ENCODE assay signal across 9 cellular contexts in the genomic region with DNA sequence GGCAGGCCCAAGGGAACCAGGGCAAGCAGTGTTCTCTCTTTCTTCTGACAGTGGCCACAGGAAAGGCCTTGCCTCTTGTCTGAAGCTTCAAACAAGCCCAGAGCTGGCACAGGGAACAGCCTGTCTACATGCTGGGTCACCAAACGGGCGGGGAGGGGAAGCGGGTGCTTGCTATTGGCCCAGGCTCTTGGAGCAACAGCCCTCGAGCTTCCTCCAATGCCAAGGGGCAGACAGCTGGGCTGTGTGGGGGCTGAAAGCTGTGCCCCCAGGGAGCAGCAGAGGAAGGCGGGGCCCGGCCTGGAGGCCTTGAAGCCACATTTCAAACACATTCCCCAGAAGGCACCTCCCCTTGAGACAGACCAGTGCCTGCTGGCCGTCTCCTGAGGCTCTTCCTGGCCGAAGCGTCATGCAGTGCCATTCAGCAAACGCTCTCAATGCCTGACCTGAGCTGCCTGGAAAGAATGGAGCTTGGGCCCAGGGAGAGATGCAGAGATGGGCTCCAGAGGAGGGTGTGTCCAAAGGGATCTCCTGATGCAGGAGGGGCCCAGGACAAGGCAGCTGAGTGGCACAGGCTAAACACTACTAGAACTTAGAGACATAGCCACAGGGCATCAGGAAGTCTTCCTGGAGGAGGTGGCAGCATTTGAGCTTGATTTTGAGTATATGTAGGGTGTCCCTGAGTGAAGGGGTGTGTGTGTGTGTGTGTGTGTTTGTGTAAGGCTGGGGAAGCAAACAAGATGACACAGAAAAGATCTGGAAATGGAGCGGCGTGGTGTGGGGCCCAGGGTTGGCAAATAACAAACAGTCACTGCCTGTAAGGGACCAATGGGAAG. TPM values are rescaled to one million over a fixed set of nuclear protein-coding genes. Genes with fewer than 3 reads are reported as not detected.
DNase-seq lines count a peak whose midpoint lies in the region; ATAC-seq and TF ChIP-seq lines count a peak whose summit lies in the region.
"Had no signal": no experiment of that assay in that cellular context is flagged by ENCODE, and none has a peak within 500 bp of the region (broad histone marks: within the 10 kb centered on the region; RNA-seq: fewer than 3 reads in every experiment).

No MANE protein-coding gene starts in this region.

- H3K4me3 ChIP-seq in MG63 (no peak overlapping the region), coronary artery (no peak overlapping the region), A673 (ENCODE audit: low read depth, low read length, poor library complexity, severe bottlenecking) (no peak overlapping the region)
- no peak overlapping the region for H3K4me3 ChIP-seq in naive thymus-derived CD4-positive, alpha-beta T cell (ENCODE audit: low read length)

- POLR2A ChIA-PET in naive thymus-derived CD4-positive, alpha-beta T cell (lab: Charles Lee) = no interaction called here
- POLR2A ChIA-PET in A673 (lab: Charles Lee; ENCODE audit: low non-redundant PET) = no interaction called here

- peaks cover 0 to 4% (median 0%) of the 10 kb centered on the region in 11 donors for H3K9me3 Mint-ChIP-seq in naive thymus-derived CD4-positive, alpha-beta T cell

- TF ChIP-seq CTCF in coronary artery (IDR thresholded peaks at IDR 0.05) = no peak
- TF ChIP-seq CTCF in A673 (conservative IDR thresholded peaks at IDR 0.05; ENCODE audit: low read depth, low read length) = no peak

- H3K27ac ChIP-seq in coronary artery = peak overlapping the region in 1 of 2 donors; percentile 26
- no peak overlapping the region for H3K27ac ChIP-seq in naive thymus-derived CD4-positive, alpha-beta T cell (ENCODE audit: low read depth, low read length)
- H3K27ac ChIP-seq in A673 (ENCODE audit: low read depth, low read length, poor library complexity, severe bottlenecking) = no peak overlapping the region

- no peak overlapping the region for H3K27ac Mint-ChIP-seq in naive thymus-derived CD4-positive, alpha-beta T cell

- H3K4me1 Mint-ChIP-seq in naive thymus-derived CD4-positive, alpha-beta T cell = peaks cover 0 to 18% (median 10%) of the 10 kb centered on the region in 7 donors

- no TSS peak for BruUV-seq in A673 (replicated peaks; lab: Mats Ljungman, UMichigan)

- H3K4me1 ChIP-seq in naive thymus-derived CD4-positive, alpha-beta T cell (ENCODE audit: control insufficient read depth in 2 of 2, insufficient read depth in 2 of 2, low read length in 2 of 2) = no peaks in the 10 kb centered on the region
- H3K4me1 ChIP-seq in A673 (ENCODE audit: insufficient read depth, low read length, poor library complexity, severe bottlenecking) = no peaks in the 10 kb centered on the region

- H3K36me3 ChIP-seq in MG63 (no peaks in the 10 kb centered on the region), A673 (ENCODE audit: insufficient read depth, low read length, poor library complexity, severe bottlenecking) (no peaks in the 10 kb centered on the region)
- H3K36me3 ChIP-seq in naive thymus-derived CD4-positive, alpha-beta T cell (ENCODE audit: control insufficient read depth in 2 of 3, insufficient read depth in 3 of 3, low read length in 3 of 3) = no peaks in the 10 kb centered on the region

- CTCF ChIA-PET in naive thymus-derived CD4-positive, alpha-beta T cell (lab: Charles Lee) = no interaction called here
- CTCF ChIA-PET in A673 (lab: Charles Lee) = interaction anchor here (0.6 to 0.7 kb wide), 2 partner anchors 35 to 231 kb away, joined by 3 to 4 read pairs; no protein-coding TSS in a partner anchor

- ATAC-seq in naive thymus-derived CD4-positive, alpha-beta T cell = no peak
- no peak for ATAC-seq in GM18873 (IDR thresholded peaks at IDR 0.05; ENCODE audit: low FRiP score, unreplicated experiment)
- ATAC-seq: sciatic nerve had no signal

- H3K27me3 ChIP-seq in MG63 = peaks cover 20% of the 10 kb centered on the region
- peaks cover 0 to 2% of the 10 kb centered on the region in 2 donors for H3K27me3 ChIP-seq in naive thymus-derived CD4-positive, alpha-beta T cell (ENCODE audit: control insufficient read depth in 2 of 2, insufficient read depth in 2 of 2, low read length in 2 of 2)
- H3K27me3 ChIP-seq in A673 (replicated peaks; ENCODE audit: insufficient read depth, low read depth, low read length, poor library complexity) = peaks cover 43% of the 10 kb centered on the region

- peak overlapping the region in 6 of 10 donors; percentile 10 to 72 (median 36) for H3K4me3 Mint-ChIP-seq in naive thymus-derived CD4-positive, alpha-beta T cell

- H3K27me3 Mint-ChIP-seq in naive thymus-derived CD4-positive, alpha-beta T cell = peaks cover 47 to 69% (median 63%) of the 10 kb centered on the region in 5 donors

- DNase-seq in DMS 273 treated with DMSO at 0.1 percent for 48 hours (lab: John Stamatoyannopoulos, UW) (peak; percentile 83), MG63 (peak; percentile 54), coronary artery (ENCODE audit: low spot score) (peak; percentile 88), NCI-H748 treated with DMSO at 0.1 percent for 48 hours (lab: John Stamatoyannopoulos, UW) (no peak), A673 (ENCODE audit: low spot score) (no peak)
- DNase-seq in naive thymus-derived CD4-positive, alpha-beta T cell = no peak
- DNase-seq in stimulated activated CD4-positive, alpha-beta T cell treated with anti-CD3 and anti-CD28 coated beads, Interleukin-2, amount 100 ng/mL, for 48 hours = no peak

- intact Hi-C loops in naive thymus-derived CD4-positive, alpha-beta T cell (cut with micrococcal nuclease) = no loop called here
- intact Hi-C loops in A673 (cut with micrococcal nuclease; ENCODE audit: unreplicated experiment) = no loop called here

- no peaks in the 10 kb centered on the region for H3K36me3 Mint-ChIP-seq in naive thymus-derived CD4-positive, alpha-beta T cell

- no peaks in the 10 kb centered on the region for H3K9me3 ChIP-seq in MG63
- H3K9me3 ChIP-seq in naive thymus-derived CD4-positive, alpha-beta T cell (ENCODE audit: control insufficient read depth in 2 of 3, low read length in 3 of 3) = no peaks in the 10 kb centered on the region
- no peaks in the 10 kb centered on the region for H3K9me3 ChIP-seq in A673 (ENCODE audit: low read depth, low read length, poor library complexity, severe bottlenecking)

RNA-seq across cellular contexts. Expression of gene FIBCD1, which starts 2.5 kb away (rescaled TPM):
- total RNA-seq in MG63 (2014; rRNA removed; shearing (Covaris generic); ENCODE audit: low replicate concordance) = not detected in 2 replicates
- total RNA-seq in naive thymus-derived CD4-positive, alpha-beta T cell = not detected
- polyA plus RNA-seq in naive thymus-derived CD4-positive, alpha-beta T cell = not detected
- total RNA-seq in A673 (2021) = 0.19 TPM in 1 of 2 replicates, not detected in the other
- total RNA-seq: sciatic nerve had no signal

RNA-seq across cellular contexts. Expression of gene QRFP, which starts 39.9 kb away (rescaled TPM):
- total RNA-seq in MG63 (2014; rRNA removed; shearing (Covaris generic); ENCODE audit: low replicate concordance) = not detected in 2 replicates
- not detected for total RNA-seq in naive thymus-derived CD4-positive, alpha-beta T cell
- polyA plus RNA-seq in naive thymus-derived CD4-positive, alpha-beta T cell = not detected
- total RNA-seq in A673 (2021) = not detected in 2 replicates
- total RNA-seq: sciatic nerve had no signal

Comparison
In these comparisons a context has a peak if more than half of its experiments do, and no peak if none do; other contexts are left out.
1. DNase-seq: peak in DMS 273 treated with DMSO at 0.1 percent for 48 hours (single experiment), MG63 (single experiment) and coronary artery (single experiment); none in naive thymus-derived CD4-positive, alpha-beta T cell (0 of 9), stimulated activated CD4-positive, alpha-beta T cell treated with anti-CD3 and anti-CD28 coated beads, Interleukin-2, amount 100 ng/mL, for 48 hours (0 of 2), NCI-H748 treated with DMSO at 0.1 percent for 48 hours (single experiment) and A673 (single experiment).